ENCODE assay signal across 9 cellular contexts in the genomic region with DNA sequence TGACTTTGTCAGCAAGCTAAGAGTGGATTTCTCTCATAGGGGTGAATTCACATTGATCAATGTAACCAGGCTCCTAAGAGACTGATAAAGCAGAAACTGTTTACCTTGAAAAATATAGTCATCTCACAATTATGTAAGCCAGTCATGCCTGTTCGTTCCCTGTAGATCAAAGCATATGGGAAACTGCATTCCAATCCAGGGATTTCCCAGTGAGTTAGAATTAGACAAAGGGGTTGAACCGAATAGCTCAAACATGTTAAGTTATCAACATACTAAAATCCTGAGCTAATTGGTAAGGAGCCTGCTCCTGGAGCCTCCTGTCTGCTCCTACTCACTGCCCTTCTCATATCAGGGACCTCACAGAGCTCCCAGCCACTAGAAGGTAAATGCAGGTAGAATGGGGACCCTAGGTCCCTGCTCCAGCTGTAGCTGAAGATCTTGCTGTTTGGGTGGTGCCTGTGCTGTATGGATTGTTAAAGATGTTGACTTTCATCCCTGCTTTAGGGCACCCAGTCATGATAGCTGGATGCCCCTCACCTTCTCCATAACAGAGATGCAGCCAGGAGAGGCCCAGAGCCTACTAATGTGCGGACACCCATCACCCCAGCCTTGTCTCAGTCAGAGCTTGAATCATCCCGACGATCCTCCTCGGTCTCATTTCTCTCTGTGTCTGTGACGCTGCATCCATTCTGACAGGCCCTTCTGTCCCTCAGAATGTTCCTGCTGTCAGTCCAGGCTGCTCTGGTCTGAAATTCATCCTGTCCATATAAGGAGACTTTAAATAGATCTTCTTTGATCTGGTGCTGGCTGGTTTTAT.
DNase-seq lines count a peak whose midpoint lies in the region; ATAC-seq, FAIRE-seq and TF ChIP-seq lines count a peak whose summit lies in the region.
"Had no signal": no experiment of that assay in that cellular context is flagged by ENCODE, and none has a peak within 500 bp of the region (broad histone marks: within the 10 kb centered on the region; RNA-seq: fewer than 3 reads in every experiment).

No MANE protein-coding gene starts in this region.

- no peak overlapping the region for H3K14ac ChIP-seq in neuronal stem cell (ENCODE audit: low read length)

- no peak overlapping the region for H2BK12ac ChIP-seq in neuronal stem cell (ENCODE audit: low read length)

- peak overlapping the region; percentile 89 for H3K4me3 Mint-ChIP-seq in activated naive CD8-positive, alpha-beta T cell treated with anti-CD3 and anti-CD28 coated beads, Interleukin-2, amount 10 ng/mL, durations not matched to agents 7 days and 5 days

- H3K36me3 ChIP-seq in keratinocyte (ENCODE audit: control insufficient read depth in 2 of 2, extremely low read depth in 1 of 2, insufficient read depth in 2 of 2, low read length in 2 of 2): no peaks in the 10 kb centered on the region
- no peaks in the 10 kb centered on the region for H3K36me3 ChIP-seq in neuronal stem cell (replicated peaks in 1 of 2; ENCODE audit: control insufficient read depth in 2 of 2, insufficient read depth in 2 of 2, low read length in 2 of 2)

- H3K23ac ChIP-seq in neuronal stem cell (ENCODE audit: low read depth, low read length, poor library complexity): no peak overlapping the region

- H3K4me1 Mint-ChIP-seq in activated naive CD8-positive, alpha-beta T cell treated with anti-CD3 and anti-CD28 coated beads, Interleukin-2, amount 10 ng/mL, durations not matched to agents 7 days and 5 days: peaks cover 48% of the 10 kb centered on the region

- no peak overlapping the region for H2BK15ac ChIP-seq in neuronal stem cell (ENCODE audit: low read length)

- ATAC-seq in activated naive CD8-positive, alpha-beta T cell treated with anti-CD3 and anti-CD28 coated beads, Interleukin-2, amount 10 ng/mL, durations not matched to agents 7 days and 5 days (ENCODE audit: low read depth): no peak

- H2BK5ac ChIP-seq in neuronal stem cell (ENCODE audit: low read length): no peak overlapping the region

- TF ChIP-seq CTCF in AG04450 (IDR thresholded peaks at IDR 0.05; ENCODE audit: low read depth, low read length) (no peak), keratinocyte (optimal IDR thresholded peaks at IDR 0.05 in 1 of 3, IDR thresholded peaks at IDR 0.05 in 1 of 3, conservative IDR thresholded peaks at IDR 0.05 in 1 of 3; ENCODE audit: extremely low read depth in 1 of 3, insufficient read depth in 2 of 3, low read length in 3 of 3) (no peak)

- no peak overlapping the region for H2BK120ac ChIP-seq in neuronal stem cell (ENCODE audit: low read depth, low read length)

- no peak overlapping the region for H3K4ac ChIP-seq in neuronal stem cell (ENCODE audit: low read length)

- no peaks in the 10 kb centered on the region for H4K20me1 ChIP-seq in keratinocyte (ENCODE audit: control insufficient read depth, extremely low read depth, insufficient read depth, low read length)

- peak; percentile 34 for FAIRE-seq in keratinocyte (lab: Jason Lieb, UNC)
- no peak for FAIRE-seq in urothelium cell line (lab: Jason Lieb, UNC)

- CTCF ChIA-PET in AG04450 (lab: Charles Lee): no interaction called here

- no peaks in the 10 kb centered on the region for H3K9me3 Mint-ChIP-seq in activated naive CD8-positive, alpha-beta T cell treated with anti-CD3 and anti-CD28 coated beads, Interleukin-2, amount 10 ng/mL, durations not matched to agents 7 days and 5 days

- peak; percentile 70 for DNase-seq in AG04450 (ENCODE audit: low read depth, low spot score)
- DNase-seq in HCEC 1CT: peak; percentile 56
- no peak for DNase-seq in activated naive CD8-positive, alpha-beta T cell treated with anti-CD3 and anti-CD28 coated beads, Interleukin-2, amount 10 ng/mL, durations not matched to agents 7 days and 5 days
- no peak for DNase-seq in keratinocyte (ENCODE audit: low read depth, low spot score)
- DNase-seq in neuronal stem cell (ENCODE audit: low spot score): no peak
- no peak for DNase-seq in ureter (ENCODE audit: low spot score)
- DNase-seq in urothelium cell line (ENCODE audit: low spot score): no peak
- no peak for DNase-seq in T1000 (lab: John Stamatoyannopoulos, UW)
- DNase-seq: SHP77 had no signal

- H3K27me3 ChIP-seq in AG04450 (ENCODE audit: control insufficient read depth, insufficient read depth, low read length): no peaks in the 10 kb centered on the region
- no peaks in the 10 kb centered on the region for H3K27me3 ChIP-seq in keratinocyte (ENCODE audit: control insufficient read depth, extremely low read depth, insufficient read depth, low read length)
- no peaks in the 10 kb centered on the region for H3K27me3 ChIP-seq in neuronal stem cell (ENCODE audit: control insufficient read depth in 3 of 3, insufficient read depth in 3 of 3, low read depth in 1 of 3, low read length in 3 of 3)

- H2AFZ ChIP-seq in keratinocyte (ENCODE audit: control insufficient read depth, low read length) (peak overlapping the region; percentile 35), neuronal stem cell (ENCODE audit: low read length) (no peak overlapping the region)

- H3K27ac ChIP-seq in AG04450 (ENCODE audit: low read depth, low read length) (peak overlapping the region; percentile 52), keratinocyte (ENCODE audit: control insufficient read depth, insufficient read depth, low read length) (peak overlapping the region; percentile 89), neuronal stem cell (replicated peaks; ENCODE audit: low read length) (no peak overlapping the region)

- H3K18ac ChIP-seq in neuronal stem cell (ENCODE audit: low read length): no peak overlapping the region

- no peaks in the 10 kb centered on the region for H3K27me3 Mint-ChIP-seq in activated naive CD8-positive, alpha-beta T cell treated with anti-CD3 and anti-CD28 coated beads, Interleukin-2, amount 10 ng/mL, durations not matched to agents 7 days and 5 days

- H2AK5ac ChIP-seq in neuronal stem cell (ENCODE audit: low read depth, low read length): no peak overlapping the region

- H3K27ac Mint-ChIP-seq in activated naive CD8-positive, alpha-beta T cell treated with anti-CD3 and anti-CD28 coated beads, Interleukin-2, amount 10 ng/mL, durations not matched to agents 7 days and 5 days: peak overlapping the region; percentile 99

- POLR2A ChIA-PET in AG04450 (lab: Yijun Ruan, JAX): interaction anchor here (0.6 kb wide), 1 partner anchor 209 kb away, joined by 4 read pairs; no protein-coding TSS in a partner anchor
- POLR2A ChIA-PET in activated naive CD8-positive, alpha-beta T cell treated with anti-CD3 and anti-CD28 coated beads, Interleukin-2, amount 10 ng/mL, durations not matched to agents 7 days and 5 days (lab: Charles Lee): interaction anchor here (0.6 to 2.9 kb wide), 5 partner anchors 8 to 443 kb away, joined by 3 to 18 read pairs (median 4); no protein-coding TSS in a partner anchor

- no peak overlapping the region for H4K91ac ChIP-seq in neuronal stem cell (ENCODE audit: low read depth, low read length, poor library complexity)

- no peaks in the 10 kb centered on the region for H3K79me2 ChIP-seq in keratinocyte (ENCODE audit: control insufficient read depth, insufficient read depth, low read length)

- peaks cover 21% of the 10 kb centered on the region for H3K36me3 Mint-ChIP-seq in activated naive CD8-positive, alpha-beta T cell treated with anti-CD3 and anti-CD28 coated beads, Interleukin-2, amount 10 ng/mL, durations not matched to agents 7 days and 5 days

- H3K9ac ChIP-seq in keratinocyte (ENCODE audit: control insufficient read depth, extremely low read depth, insufficient read depth, low read length): peak overlapping the region; percentile 67
- no peak overlapping the region for H3K9ac ChIP-seq in neuronal stem cell (ENCODE audit: low read depth, low read length, poor library complexity)

- no CpG with 5 or more reads among the region's 7 CpGs for WGBS in neuronal stem cell (ENCODE audit: extremely low coverage in 2 of 2, insufficient read length in 2 of 2, insufficient replicate concordance in 1 of 2), 2 donors

- H3K4me2 ChIP-seq in keratinocyte (ENCODE audit: control insufficient read depth, extremely low read depth, insufficient read depth, low read depth, low read length) (peak overlapping the region; percentile 62), neuronal stem cell (ENCODE audit: insufficient read depth, low read length, poor library complexity, severe bottlenecking) (no peak overlapping the region)

- H3K9me3 ChIP-seq in AG04450 (ENCODE audit: control insufficient read depth, insufficient read depth, low read length): no peaks in the 10 kb centered on the region; the same call in 1 of the 2 replicates
- no peaks in the 10 kb centered on the region for H3K9me3 ChIP-seq in keratinocyte (ENCODE audit: control insufficient read depth, low read depth, low read length)
- H3K9me3 ChIP-seq in neuronal stem cell (replicated peaks in 1 of 2; ENCODE audit: control insufficient read depth in 2 of 2, insufficient read depth in 1 of 2, low read depth in 1 of 2, low read length in 2 of 2): no peaks in the 10 kb centered on the region

- H3K9me1 ChIP-seq in keratinocyte (ENCODE audit: control insufficient read depth, extremely low read depth, insufficient read depth, low read length): no peaks in the 10 kb centered on the region

- no peak overlapping the region for H3K4me3 ChIP-seq in AG04450 (ENCODE audit: low read depth, low read length)
- peak overlapping the region in 1 of 3 experiments; percentile 30 for H3K4me3 ChIP-seq in keratinocyte (ENCODE audit: control insufficient read depth in 2 of 3, extremely low read depth in 1 of 3, insufficient read depth in 2 of 3, low read depth in 1 of 3, low read length in 3 of 3)
- no peak overlapping the region for H3K4me3 ChIP-seq in neuronal stem cell (ENCODE audit: low read length in 2 of 2)

- H3K79me1 ChIP-seq in neuronal stem cell (ENCODE audit: low read depth, low read length): no peaks in the 10 kb centered on the region

- H3K4me1 ChIP-seq in keratinocyte (ENCODE audit: control insufficient read depth, extremely low read depth, insufficient read depth, low read length) (peaks cover 39% of the 10 kb centered on the region), neuronal stem cell (ENCODE audit: control insufficient read depth in 2 of 2, insufficient read depth in 1 of 2, low read depth in 1 of 2, low read length in 2 of 2) (peaks cover 0 to 6% of the 10 kb centered on the region in 2 donors)

- H4K8ac ChIP-seq in neuronal stem cell (ENCODE audit: low read depth, low read length): no peak overlapping the region

- dilution Hi-C loops in keratinocyte (cut with MboI; ENCODE audit: extremely low pct_ligation_motif_present, low sequenced_read_pairs): no loop called here

Comparison
In these comparisons a context has a peak if more than half of its experiments do, and no peak if none do; other contexts are left out.
1. DNase-seq: peak in AG04450 (single experiment) and HCEC 1CT (single experiment); none in activated naive CD8-positive, alpha-beta T cell treated with anti-CD3 and anti-CD28 coated beads, Interleukin-2, amount 10 ng/mL, durations not matched to agents 7 days and 5 days (single experiment), keratinocyte (single experiment), neuronal stem cell (single experiment), ureter (single experiment), urothelium cell line (single experiment) and T1000 (single experiment).